Comparison of ENCODE assay signal across 11 cellular contexts in the genomic region with DNA sequence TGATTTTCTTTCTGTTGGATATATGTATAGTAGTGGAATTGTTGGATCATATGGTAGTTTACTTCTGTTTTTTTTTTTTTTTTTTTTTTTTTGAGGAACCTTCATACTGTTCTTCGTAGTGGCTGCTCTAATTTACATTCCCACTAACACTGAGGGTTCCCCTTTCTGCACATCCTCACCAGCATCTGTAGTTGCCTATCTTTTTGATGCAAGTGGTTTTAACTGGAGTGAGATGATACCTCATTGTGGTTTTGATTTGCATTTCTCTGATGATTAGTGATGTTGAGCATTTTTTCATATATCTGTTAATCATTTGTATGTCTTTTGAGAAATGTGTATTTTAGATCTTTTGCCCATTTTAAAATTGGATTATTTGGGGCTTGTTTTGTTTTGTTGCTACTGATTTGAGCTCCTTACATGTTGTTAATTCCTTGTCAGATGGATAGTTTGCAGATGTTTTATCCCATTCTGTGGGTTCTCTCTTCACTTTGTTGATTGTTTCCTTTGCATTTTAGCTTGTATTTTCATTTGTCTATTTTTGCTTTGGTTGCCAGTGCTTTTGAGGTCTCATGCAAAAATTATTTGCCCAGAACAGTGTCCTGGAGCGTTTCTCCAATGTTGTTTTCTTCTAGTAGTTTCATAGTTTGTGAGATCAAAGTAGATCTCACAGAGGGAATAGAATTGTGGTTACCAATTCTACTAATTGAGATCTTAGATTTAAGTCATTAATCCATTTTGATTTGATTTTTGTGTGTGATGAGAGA. TPM values are rescaled to one million over a fixed set of nuclear protein-coding genes. Genes with fewer than 3 reads are reported as not detected.
DNase-seq lines count a peak whose midpoint lies in the region; ATAC-seq and TF ChIP-seq lines count a peak whose summit lies in the region.
"Had no signal": no experiment of that assay in that cellular context is flagged by ENCODE, and none has a peak within 500 bp of the region (broad histone marks: within the 10 kb centered on the region; RNA-seq: fewer than 3 reads in every experiment).

No MANE protein-coding gene starts in this region.

- H4K5ac ChIP-seq in H9 (ENCODE audit: insufficient read length, low read depth, low read length), result no peak overlapping the region

- intact Hi-C loops in sciatic nerve (cut with DNase I) (no loop called here), aorta (cut with DNase I) (no loop called here)

- H3K36me3 ChIP-seq in aorta (ENCODE audit: control insufficient read depth in 1 of 2, insufficient read depth in 2 of 2, low read length in 1 of 2), result peaks cover 0 to 2% of the 10 kb centered on the region in 2 donors

- no peak overlapping the region for H4K8ac ChIP-seq in H9 (replicated peaks; ENCODE audit: insufficient read length, low read depth, low read length)

- no peak overlapping the region for H3K14ac ChIP-seq in H9 (ENCODE audit: insufficient read depth, low read length)

- TF ChIP-seq CTCF in H9 (conservative IDR thresholded peaks at IDR 0.05), result no peak

- peaks cover 9 to 47% (median 43%) of the 10 kb centered on the region in 3 experiments; a peak in 6 of 7 replicates for H3K36me3 Mint-ChIP-seq in H9 (ENCODE audit: insufficient read depth in 1 of 3, low read depth in 3 of 3)

- H3K27ac ChIP-seq in aorta (ENCODE audit: low read depth in 1 of 2, low read length in 2 of 2) (no peak overlapping the region), H9 (ENCODE audit: insufficient read length, low read depth, low read length) (no peak overlapping the region)
- H3K27ac ChIP-seq: lower lobe of right lung, thyroid gland had no signal

- H3K23me2 ChIP-seq in H9 (ENCODE audit: insufficient read length, low read depth, low read length, poor library complexity, severe bottlenecking), result no peaks in the 10 kb centered on the region

- H3K4me1 Mint-ChIP-seq in H9, result peaks cover 0 to 6% of the 10 kb centered on the region in 2 experiments; a peak in 2 of 4 replicates

- H3K23ac ChIP-seq in H9 (ENCODE audit: insufficient read length, low read depth, low read length), result no peak overlapping the region

- no peaks in the 10 kb centered on the region; a peak in 1 of 5 replicates for H3K9me3 Mint-ChIP-seq in H9

- H3T11ph ChIP-seq in H9 (ENCODE audit: low read length), result no peak overlapping the region

- H4K20me1 ChIP-seq in H9 (ENCODE audit: control insufficient read depth, insufficient read depth, insufficient read length), result no peaks in the 10 kb centered on the region

- H2BK5ac ChIP-seq in H9 (ENCODE audit: insufficient read length, low read length), result no peak overlapping the region

- H3K9me3 ChIP-seq in aorta (ENCODE audit: control insufficient read depth, low read length), result no peaks in the 10 kb centered on the region
- H3K9me3 ChIP-seq in H9 (ENCODE audit: control insufficient read depth, low read depth, low read length), result no peaks in the 10 kb centered on the region
- H3K9me3 ChIP-seq: lower lobe of right lung, thyroid gland had no signal

- no peaks in the 10 kb centered on the region for H3K27me3 Mint-ChIP-seq in H9 (ENCODE audit: low read depth)

- H3K79me1 ChIP-seq in H9 (ENCODE audit: insufficient read depth, low read depth, low read length, poor library complexity, severe bottlenecking), result no peaks in the 10 kb centered on the region

- H3K4ac ChIP-seq in H9 (ENCODE audit: low read depth, low read length), result no peak overlapping the region

- no peak overlapping the region for H2BK12ac ChIP-seq in H9 (ENCODE audit: insufficient read length, low read depth, low read length)

- H3K27me3 ChIP-seq in aorta (ENCODE audit: control insufficient read depth in 1 of 2, insufficient read depth in 2 of 2, low read length in 1 of 2) (no peaks in the 10 kb centered on the region), H9 (ENCODE audit: insufficient read depth, low read length) (no peaks in the 10 kb centered on the region)
- H3K27me3 ChIP-seq: thyroid gland had no signal

- H3K27ac Mint-ChIP-seq in H9, result peak overlapping the region in 1 of 3 experiments; percentile 55; a peak in 1 of 7 replicates

- no peaks in the 10 kb centered on the region for H3K79me2 ChIP-seq in H9 (ENCODE audit: insufficient read depth, low read length)

- no peak overlapping the region for H3K9ac ChIP-seq in H9 (ENCODE audit: extremely low read depth, insufficient read length, low read length)

- H2AFZ ChIP-seq in H9 (ENCODE audit: low read length), result no peak overlapping the region

- no peak overlapping the region for H2BK15ac ChIP-seq in H9 (ENCODE audit: low read depth, low read length)

- H3K4me1 ChIP-seq in aorta (ENCODE audit: control insufficient read depth in 1 of 2, insufficient read depth in 2 of 2, low read length in 2 of 2), result no peaks in the 10 kb centered on the region
- H3K4me1 ChIP-seq in H9 (ENCODE audit: insufficient read depth, low read length), result no peaks in the 10 kb centered on the region
- H3K4me1 ChIP-seq: thyroid gland had no signal

- H3K18ac ChIP-seq in H9 (ENCODE audit: insufficient read length, low read depth, low read length), result no peak overlapping the region

- no peak overlapping the region for H3K56ac ChIP-seq in H9 (ENCODE audit: insufficient read length, low read depth, low read length)

- H4K91ac ChIP-seq in H9 (ENCODE audit: insufficient read length, low read depth, low read length), result no peak overlapping the region

- peak; percentile 73 to 90 for ATAC-seq in activated CD4-positive, CD25-positive, alpha-beta regulatory T cell treated with anti-CD3 and anti-CD28 coated beads, Interleukin-2, amount 50 U/mL, for 24 hours
- ATAC-seq in HG02610 (IDR thresholded peaks at IDR 0.05; ENCODE audit: unreplicated experiment) (peak; percentile 93), HG03575 (IDR thresholded peaks at IDR 0.05; ENCODE audit: extremely low read depth, insufficient number of reproducible peaks, low FRiP score, unreplicated experiment) (peak; percentile 68), sciatic nerve (peak; percentile 17), aorta (ENCODE audit: low FRiP score) (no peak)
- ATAC-seq: lower lobe of right lung had no signal

- no peak for DNase-seq in activated CD4-positive, CD25-positive, alpha-beta regulatory T cell (lab: John Stamatoyannopoulos, UW)
- DNase-seq in sciatic nerve (ENCODE audit: low spot score), result no peak
- DNase-seq in 8988T, result no peak
- no peak for DNase-seq in aorta
- no peak for DNase-seq in H9
- DNase-seq: erythroblast, lower lobe of right lung, thyroid gland had no signal

- no peak overlapping the region for H3K4me3 Mint-ChIP-seq in H9

- no peak overlapping the region for H2AK5ac ChIP-seq in H9 (ENCODE audit: insufficient read length, low read length)

- no peak overlapping the region for H3K4me2 ChIP-seq in H9 (ENCODE audit: insufficient read depth, insufficient read length, low read length)

- no peak overlapping the region for H2BK120ac ChIP-seq in H9 (ENCODE audit: low read depth, low read length, poor library complexity, severe bottlenecking)

- no peak overlapping the region for H2BK20ac ChIP-seq in H9 (ENCODE audit: low read depth, low read length, poor library complexity, severe bottlenecking)

- no peak overlapping the region for H3K4me3 ChIP-seq in aorta (ENCODE audit: low read length in 2 of 2)
- H3K4me3 ChIP-seq: lower lobe of right lung, thyroid gland had no signal

- WGBS in aorta, 2 donors, result 75 to 89% methylated on average over 2 of the region's 2 CpGs
- no CpG with 5 or more reads among the region's 2 CpGs for WGBS in H9 (ENCODE audit: extremely low coverage, insufficient read length, low lambda C conversion rate)

RNA-seq across cellular contexts. Expression of a gene that starts 25.0 kb away (rescaled TPM):
- total RNA-seq in sciatic nerve, result 42.5 TPM
- 10 to 100 TPM; 34.3 to 47.6 TPM for total RNA-seq in aorta
- polyA plus RNA-seq in aorta, result 10 to 100 TPM; 11.6 to 20.5 TPM
- 21.4 and 22.4 TPM in 2 replicates for total RNA-seq in H9 (2021)

RNA-seq across cellular contexts. Expression of a gene that starts 52.7 kb away (rescaled TPM):
- total RNA-seq in sciatic nerve (18.9 TPM), aorta (10 to 100 TPM; 15.8 to 16.0 TPM), H9 (2021) (19.0 and 19.9 TPM in 2 replicates)
- 1 to 10 TPM; 2.0 to 4.4 TPM for polyA plus RNA-seq in aorta
